Comparison of ENCODE assay signal across 10 cellular contexts in genomic region chr11:124536520-124536919, GRCh38. TPM values are rescaled to one million over a fixed set of nuclear protein-coding genes. Genes with fewer than 3 reads are reported as not detected.
DNase-seq lines count a peak whose midpoint lies in the region; ATAC-seq and TF ChIP-seq lines count a peak whose summit lies in the region.
"Had no signal": no experiment of that assay in that cellular context is flagged by ENCODE, and none has a peak within 500 bp of the region (broad histone marks: within the 10 kb centered on the region; RNA-seq: fewer than 3 reads in every experiment).

No MANE protein-coding gene starts in this region.

- no peaks in the 10 kb centered on the region for H3K9me3 ChIP-seq in Panc1 (ENCODE audit: control insufficient read depth, insufficient read depth, low read depth, low read length)

- peaks cover 2% of the 10 kb centered on the region for H3K9me3 Mint-ChIP-seq in progenitor cell of endocrine pancreas (ENCODE audit: low read depth)

- no peak overlapping the region for H3K4me3 Mint-ChIP-seq in progenitor cell of endocrine pancreas (ENCODE audit: low read depth)

- no peaks in the 10 kb centered on the region for H3K36me3 ChIP-seq in Panc1 (ENCODE audit: control insufficient read depth, insufficient read depth, low read length)

- TF ChIP-seq CTCF in GM12872 (IDR thresholded peaks at IDR 0.05; ENCODE audit: insufficient read depth, low read depth, low read length) (0 out of 3 replicates have a peak, but pooled peaks have one; percentile 5), Panc1 (IDR thresholded peaks at IDR 0.05) (0 out of 2 replicates have a peak, but pooled peaks have one; percentile 10), omental fat pad (IDR thresholded peaks at IDR 0.05) (no peak), progenitor cell of endocrine pancreas (IDR thresholded peaks at IDR 0.05; ENCODE audit: unreplicated experiment) (no peak)

- peaks cover 9% of the 10 kb centered on the region for H3K27me3 Mint-ChIP-seq in progenitor cell of endocrine pancreas

- no peak for DNase-seq in Panc1 (ENCODE audit: low read depth, low spot score)
- DNase-seq in globus pallidus (ENCODE audit: low spot score): peak; percentile 36
- no peak for DNase-seq in omental fat pad (ENCODE audit: low spot score)
- no peak for DNase-seq in progenitor cell of endocrine pancreas (ENCODE audit: low spot score, unreplicated experiment)
- DNase-seq in LoVo (ENCODE audit: low spot score): no peak
- no peak for DNase-seq in NCI-H187 treated with DMSO at 0.1 percent for 48 hours (lab: John Stamatoyannopoulos, UW)

- no peak overlapping the region for H3K4me3 ChIP-seq in Panc1 (ENCODE audit: low read depth in 2 of 2, low read length in 2 of 2)

- no peak overlapping the region for H3K27ac Mint-ChIP-seq in progenitor cell of endocrine pancreas

- no TSS peak for BruUV-seq in Panc1 (replicated peaks; lab: Mats Ljungman, UMichigan)

- H3K27me3 ChIP-seq in Panc1 (ENCODE audit: control insufficient read depth, insufficient read depth, low read length): no peaks in the 10 kb centered on the region; the same call in 1 of the 2 replicates

- H3K4me1 Mint-ChIP-seq in progenitor cell of endocrine pancreas (ENCODE audit: low read depth): peaks cover 3% of the 10 kb centered on the region

- intact Hi-C loops in Panc1 (cut with micrococcal nuclease; ENCODE audit: unreplicated experiment): no loop called here

- no peak overlapping the region for H3K27ac ChIP-seq in Panc1 (ENCODE audit: low read length)

- in situ Hi-C loops in Panc1 (cut with HindIII; ENCODE audit: low pct_unique_long_range_greater_than_20kb, low sequenced_read_pairs): no loop called here

- H3K4me1 ChIP-seq in Panc1 (ENCODE audit: control insufficient read depth, insufficient read depth, low read length): no peaks in the 10 kb centered on the region

- CTCF ChIA-PET in Panc1 (lab: Charles Lee): no interaction called here

- H3K36me3 Mint-ChIP-seq in progenitor cell of endocrine pancreas (ENCODE audit: insufficient read depth): no peaks in the 10 kb centered on the region

- ATAC-seq in Panc1 (no peak), omental fat pad (ENCODE audit: low FRiP score) (peak; percentile 37), HG03571 (IDR thresholded peaks at IDR 0.05; ENCODE audit: unreplicated experiment) (no peak)

- POLR2A ChIA-PET in Panc1 (lab: Charles Lee): no interaction called here

RNA-seq across cellular contexts. Expression of gene OR8B12, which starts 6.9 kb away (rescaled TPM):
- total RNA-seq in Panc1 (2021; ENCODE audit: unreplicated experiment) (not detected), omental fat pad (not detected), progenitor cell of endocrine pancreas (not detected in 2 replicates)
- polyA plus RNA-seq in Panc1 (2012; ENCODE audit: insufficient read length): not detected
- total RNA-seq: urinary bladder had no signal
- polyA plus RNA-seq: adipose tissue, urinary bladder had no signal

RNA-seq across cellular contexts. Expression of gene OR8A1, which starts 33.3 kb away (rescaled TPM):
- total RNA-seq in Panc1 (2021; ENCODE audit: unreplicated experiment) (not detected), omental fat pad (not detected), progenitor cell of endocrine pancreas (not detected in 2 replicates)
- not detected for polyA plus RNA-seq in Panc1 (2012; ENCODE audit: insufficient read length)
- total RNA-seq: urinary bladder had no signal
- polyA plus RNA-seq: urinary bladder had no signal

Comparison
In these comparisons a context has a peak if more than half of its experiments do, and no peak if none do; other contexts are left out.
1. CTCF ChIP-seq: peak in GM12872 (single experiment) and Panc1 (single experiment); none in omental fat pad (0 of 3) and progenitor cell of endocrine pancreas (single experiment).